Comparison of ENCODE assay signal across 10 cellular contexts in genomic region chr7:100893910-100894763, GRCh38. TPM values are rescaled to one million over a fixed set of nuclear protein-coding genes. Genes with fewer than 3 reads are reported as not detected.
A peak's percentile ranks its signal among the peaks of the same experiment; 100 is the strongest.
DNase-seq lines count a peak whose midpoint lies in the region; ATAC-seq and TF ChIP-seq lines count a peak whose summit lies in the region.
"Had no signal": no experiment of that assay in that cellular context is flagged by ENCODE, and none has a peak within 500 bp of the region (broad histone marks: within the 10 kb centered on the region; RNA-seq: fewer than 3 reads in every experiment).

No MANE protein-coding gene starts in this region.

- peaks cover 15% of the 10 kb centered on the region for H3K36me3 ChIP-seq in NT2/D1 (ENCODE audit: insufficient read depth, insufficient read length, low read length)
- H3K36me3 ChIP-seq: left lung had no signal

- no peaks in the 10 kb centered on the region for H3K36me3 Mint-ChIP-seq in progenitor cell of endocrine pancreas (ENCODE audit: insufficient read depth)
- H3K36me3 Mint-ChIP-seq: activated naive CD4-positive, alpha-beta T cell treated with anti-CD3 and anti-CD28 coated beads, Interleukin-2, amount 50 U/mL, for 24 hours had no signal

- H3K4me3 Mint-ChIP-seq in progenitor cell of endocrine pancreas (ENCODE audit: low read depth), result peak overlapping the region; percentile 45
- H3K4me3 Mint-ChIP-seq: activated naive CD4-positive, alpha-beta T cell treated with anti-CD3 and anti-CD28 coated beads, Interleukin-2, amount 50 U/mL, for 24 hours had no signal

- peaks cover 9% of the 10 kb centered on the region for H3K27me3 ChIP-seq in NT2/D1 (ENCODE audit: insufficient read depth, insufficient read length)

- no peaks in the 10 kb centered on the region for H3K9me3 ChIP-seq in NT2/D1 (ENCODE audit: insufficient read depth, low read length)
- H3K9me3 ChIP-seq: left lung had no signal

- H3K4me3 ChIP-seq in GM08714 (ENCODE audit: low read length) (peak overlapping the region; percentile 63; the same call in 1 of the 2 replicates), NT2/D1 (ENCODE audit: insufficient read length, low read depth) (peak overlapping the region; percentile 55), fibroblast of pulmonary artery (replicated peaks; ENCODE audit: low read depth, low read length) (peak overlapping the region; percentile 51), lower leg skin (ENCODE audit: low read depth, poor library complexity, severe bottlenecking) (no peak overlapping the region)

- H3K27ac Mint-ChIP-seq in progenitor cell of endocrine pancreas, result peak overlapping the region; percentile 21
- H3K27ac Mint-ChIP-seq: activated naive CD4-positive, alpha-beta T cell treated with anti-CD3 and anti-CD28 coated beads, Interleukin-2, amount 50 U/mL, for 24 hours had no signal

- no peak for TF ChIP-seq CTCF in fibroblast of pulmonary artery (IDR thresholded peaks at IDR 0.05; ENCODE audit: low read length, missing control alignments)
- TF ChIP-seq CTCF in progenitor cell of endocrine pancreas (IDR thresholded peaks at IDR 0.05; ENCODE audit: unreplicated experiment), result no peak
- TF ChIP-seq CTCF in lower leg skin (IDR thresholded peaks at IDR 0.05), result no peak

- no peak for ATAC-seq in GM18868 (IDR thresholded peaks at IDR 0.05; ENCODE audit: unreplicated experiment)

- no peak for TF ChIP-seq POLR2A in lower leg skin (IDR thresholded peaks at IDR 0.05)

- no peaks in the 10 kb centered on the region for H3K9me3 Mint-ChIP-seq in progenitor cell of endocrine pancreas (ENCODE audit: low read depth)
- H3K9me3 Mint-ChIP-seq: activated naive CD4-positive, alpha-beta T cell treated with anti-CD3 and anti-CD28 coated beads, Interleukin-2, amount 50 U/mL, for 24 hours had no signal

- peak overlapping the region; percentile 70 for H3K9ac ChIP-seq in NT2/D1 (ENCODE audit: insufficient read length, low read depth)

- no peak for DNase-seq in NT2/D1 (ENCODE audit: low read depth, low spot score)
- DNase-seq in fibroblast of pulmonary artery (ENCODE audit: low read depth), result no peak
- DNase-seq in progenitor cell of endocrine pancreas (ENCODE audit: low spot score, unreplicated experiment), result no peak
- no peak for DNase-seq in lower leg skin (ENCODE audit: low spot score in 2 of 2)
- no peak for DNase-seq in NCI-H187 treated with DMSO at 0.1 percent for 48 hours (lab: John Stamatoyannopoulos, UW)
- DNase-seq: NCI-H524 treated with DMSO at 0.1 percent for 48 hours had no signal

- H3K4me1 ChIP-seq in NT2/D1 (ENCODE audit: insufficient read depth, insufficient read length), result peaks cover 8% of the 10 kb centered on the region

- intact Hi-C loops in lower leg skin (cut with DNase I; ENCODE audit: low total_unique reads), result no loop called here

- peaks cover 20% of the 10 kb centered on the region for H3K27me3 Mint-ChIP-seq in progenitor cell of endocrine pancreas

- WGBS in lower leg skin, 2 donors, result 37 to 47% methylated on average over 36 to 39 of the region's 41 CpGs

- H3K4me1 Mint-ChIP-seq in progenitor cell of endocrine pancreas (ENCODE audit: low read depth), result peaks cover 24% of the 10 kb centered on the region

RNA-seq across cellular contexts. Expression of gene ACHE, which starts 1.6 kb away (rescaled TPM):
- 4.0 and 5.1 TPM in 2 replicates for total RNA-seq in progenitor cell of endocrine pancreas
- total RNA-seq in lower leg skin, result 1 to 10 TPM in 2 of 4 donors, under 1 TPM in 1, not detected in 1; 0.88 to 2.7 (median 1.1) TPM

RNA-seq across cellular contexts. Expression of gene UFSP1, which starts 4.6 kb away (rescaled TPM):
- total RNA-seq in progenitor cell of endocrine pancreas, result 2.3 and 3.5 TPM in 2 replicates
- total RNA-seq in lower leg skin, result 1 to 10 TPM; 3.9 to 6.1 (median 5.2) TPM

RNA-seq across cellular contexts. Expression of gene SRRT, which starts 19.2 kb away (rescaled TPM):
- total RNA-seq in progenitor cell of endocrine pancreas (293 and 302 TPM in 2 replicates), lower leg skin (100 to 1,000 TPM in 2 of 4 donors, 10 to 100 TPM in 2; 73.3 to 129 (median 107) TPM)

RNA-seq across cellular contexts. Expression of gene TRIP6, which starts 26.9 kb away (rescaled TPM):
- 76.9 and 87.0 TPM in 2 replicates for total RNA-seq in progenitor cell of endocrine pancreas
- 10 to 100 TPM; 71.8 to 88.7 (median 81.0) TPM for total RNA-seq in lower leg skin

RNA-seq across cellular contexts. Expression of gene SLC12A9, which starts 41.6 kb away (rescaled TPM):
- total RNA-seq in progenitor cell of endocrine pancreas (57.9 and 62.6 TPM in 2 replicates), lower leg skin (10 to 100 TPM; 14.0 to 32.9 (median 21.8) TPM)
